In genomic region chr17:74987909-74988711, GRCh38 we compare ENCODE assay signal across 8 cellular contexts. TPM values are rescaled to one million over a fixed set of nuclear protein-coding genes. Genes with fewer than 3 reads are reported as not detected.
A peak's percentile ranks its signal among the peaks of the same experiment; 100 is the strongest.
DNase-seq lines count a peak whose midpoint lies in the region; ATAC-seq and TF ChIP-seq lines count a peak whose summit lies in the region.

No MANE protein-coding gene starts in this region.

- TF ChIP-seq EP300 in Ishikawa (IDR thresholded peaks at IDR 0.05; ENCODE audit: borderline replicate concordance) = no peak

- peak; percentile 31 for ATAC-seq in GM21515 (IDR thresholded peaks at IDR 0.05; ENCODE audit: unreplicated experiment)

- in situ Hi-C loops in Caki2 (cut with HindIII; ENCODE audit: low pct_unique_long_range_greater_than_20kb, low sequenced_read_pairs) = no loop called here

- TF ChIP-seq RAD21 in Ishikawa (IDR thresholded peaks at IDR 0.05; ENCODE audit: low read depth) = no peak

- TF ChIP-seq CTCF in WI38 (IDR thresholded peaks at IDR 0.05; ENCODE audit: low read depth, low read length) = 0 out of 2 replicates have a peak, but pooled peaks have one; percentile 3

- H3K27ac ChIP-seq in epithelial cell of prostate = peak overlapping the region; percentile 67
- peak overlapping the region; percentile 88 for H3K27ac ChIP-seq in substantia nigra (ENCODE audit: low read depth, low read length, poor library complexity, severe bottlenecking)

- DNase-seq in Caki2 (ENCODE audit: low read depth) = peak; percentile 87
- no peak for DNase-seq in epithelial cell of prostate (ENCODE audit: low read depth, low spot score)
- DNase-seq in mesenteric fat pad (ENCODE audit: low spot score) = peak; percentile 96
- peak in 46 of 49 donors; percentile 25 to 82 (median 62) for DNase-seq in substantia nigra (lab: John Stamatoyannopoulos, UW)
- DNase-seq in 8988T = no peak

- peak overlapping the region; percentile 78 for H3K4me3 ChIP-seq in WI38 (ENCODE audit: low read depth, low read length)

TF ChIP-seq in Ishikawa, 13 proteins besides CTCF, POLR2A, EP300 and RAD21:
- TF ChIP-seq EGR1 (IDR thresholded peaks at IDR 0.05) (peak; percentile 52; the same call in 1 of the 2 replicates), MAX (IDR thresholded peaks at IDR 0.05) (peak; percentile 54; the same call in 1 of the 2 replicates), TCF12 (IDR thresholded peaks at IDR 0.05; ENCODE audit: low read depth) (peak; percentile 48; the same call in 1 of the 2 replicates), CEBPB (IDR thresholded peaks at IDR 0.05) (no peak), TAF1 (IDR thresholded peaks at IDR 0.05; ENCODE audit: low read depth) (peak; percentile 36; the same call in 1 of the 2 replicates), CREB1 (IDR thresholded peaks at IDR 0.05; ENCODE audit: low read depth) (no peak), USF1 (IDR thresholded peaks at IDR 0.05) (no peak; the same call in 1 of the 2 replicates), ZBTB7A (IDR thresholded peaks at IDR 0.05; ENCODE audit: low read depth) (peak; percentile 95)
- TF ChIP-seq, protein P1, sequence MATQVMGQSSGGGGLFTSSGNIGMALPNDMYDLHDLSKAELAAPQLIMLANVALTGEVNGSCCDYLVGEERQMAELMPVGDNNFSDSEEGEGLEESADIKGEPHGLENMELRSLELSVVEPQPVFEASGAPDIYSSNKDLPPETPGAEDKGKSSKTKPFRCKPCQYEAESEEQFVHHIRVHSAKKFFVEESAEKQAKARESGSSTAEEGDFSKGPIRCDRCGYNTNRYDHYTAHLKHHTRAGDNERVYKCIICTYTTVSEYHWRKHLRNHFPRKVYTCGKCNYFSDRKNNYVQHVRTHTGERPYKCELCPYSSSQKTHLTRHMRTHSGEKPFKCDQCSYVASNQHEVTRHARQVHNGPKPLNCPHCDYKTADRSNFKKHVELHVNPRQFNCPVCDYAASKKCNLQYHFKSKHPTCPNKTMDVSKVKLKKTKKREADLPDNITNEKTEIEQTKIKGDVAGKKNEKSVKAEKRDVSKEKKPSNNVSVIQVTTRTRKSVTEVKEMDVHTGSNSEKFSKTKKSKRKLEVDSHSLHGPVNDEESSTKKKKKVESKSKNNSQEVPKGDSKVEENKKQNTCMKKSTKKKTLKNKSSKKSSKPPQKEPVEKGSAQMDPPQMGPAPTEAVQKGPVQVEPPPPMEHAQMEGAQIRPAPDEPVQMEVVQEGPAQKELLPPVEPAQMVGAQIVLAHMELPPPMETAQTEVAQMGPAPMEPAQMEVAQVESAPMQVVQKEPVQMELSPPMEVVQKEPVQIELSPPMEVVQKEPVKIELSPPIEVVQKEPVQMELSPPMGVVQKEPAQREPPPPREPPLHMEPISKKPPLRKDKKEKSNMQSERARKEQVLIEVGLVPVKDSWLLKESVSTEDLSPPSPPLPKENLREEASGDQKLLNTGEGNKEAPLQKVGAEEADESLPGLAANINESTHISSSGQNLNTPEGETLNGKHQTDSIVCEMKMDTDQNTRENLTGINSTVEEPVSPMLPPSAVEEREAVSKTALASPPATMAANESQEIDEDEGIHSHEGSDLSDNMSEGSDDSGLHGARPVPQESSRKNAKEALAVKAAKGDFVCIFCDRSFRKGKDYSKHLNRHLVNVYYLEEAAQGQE (IDR thresholded peaks at IDR 0.05; ENCODE audit: low read depth) = no peak

RNA-seq across cellular contexts. Expression of gene CDR2L, which starts 0.7 kb away (rescaled TPM):
- total RNA-seq in Caki2 (2014; rRNA removed; shearing (Covaris generic); ENCODE audit: low replicate concordance) = 32.7 and 33.6 TPM in 2 replicates
- 29.9 TPM for total RNA-seq in mesenteric fat pad

RNA-seq across cellular contexts. Expression of gene HID1, which starts 15.6 kb away (rescaled TPM):
- total RNA-seq in Caki2 (2014; rRNA removed; shearing (Covaris generic); ENCODE audit: low replicate concordance) = 0.10 TPM in 1 of 2 replicates, not detected in the other
- total RNA-seq in mesenteric fat pad = 14.4 TPM

RNA-seq across cellular contexts. Expression of gene MRPL58, which starts 24.4 kb away (rescaled TPM):
- 58.8 and 82.1 TPM in 2 replicates for total RNA-seq in Caki2 (2014; rRNA removed; shearing (Covaris generic); ENCODE audit: low replicate concordance)
- total RNA-seq in mesenteric fat pad = 26.4 TPM

RNA-seq across cellular contexts. Expression of gene OTOP3, which starts 52.4 kb away (rescaled TPM):
- total RNA-seq in Caki2 (2014; rRNA removed; shearing (Covaris generic); ENCODE audit: low replicate concordance) = not detected in 2 replicates
- not detected for total RNA-seq in mesenteric fat pad

RNA-seq across cellular contexts. Expression of gene ATP5PD, which starts 58.7 kb away (rescaled TPM):
- 289 and 430 TPM in 2 replicates for total RNA-seq in Caki2 (2014; rRNA removed; shearing (Covaris generic); ENCODE audit: low replicate concordance)
- 310 TPM for total RNA-seq in mesenteric fat pad

Comparison
In these comparisons a context has a peak if more than half of its experiments do, and no peak if none do; other contexts are left out.
1. DNase-seq: peak in Caki2 (single experiment), mesenteric fat pad (single experiment) and substantia nigra (46 of 49); none in epithelial cell of prostate (single experiment) and 8988T (single experiment).
2. RNA of gene HID1, which starts 15.6 kb away (total RNA-seq): 14.4 TPM in mesenteric fat pad (single experiment); 0.10 TPM in Caki2; every median in the first group is over 10 times any median in the second.